In genomic region chr7:26375604-26376207, GRCh38 we compare ENCODE assay signal across 8 cellular contexts.
DNase-seq lines count a peak whose midpoint lies in the region; ATAC-seq, FAIRE-seq and TF ChIP-seq lines count a peak whose summit lies in the region.

No MANE protein-coding gene starts in this region.

- CTCF ChIA-PET in Caco-2 (lab: Charles Lee) (interaction anchor here (0.6 kb wide), 1 partner anchor 1891 kb away, joined by 3 read pairs; no protein-coding TSS in a partner anchor), mammary epithelial cell (lab: Charles Lee; ENCODE audit: low non-redundant PET) (no interaction called here)

- no peaks in the 10 kb centered on the region for H3K27me3 ChIP-seq in Caco-2 (replicated peaks; ENCODE audit: control insufficient read depth, insufficient read depth, low read length)
- H3K27me3 ChIP-seq in mammary epithelial cell (ENCODE audit: insufficient read depth, low read length) = peaks cover 2% of the 10 kb centered on the region
- H3K27me3 ChIP-seq in pancreas = peaks cover 0 to 5% (median 0%) of the 10 kb centered on the region in 4 donors

- dilution Hi-C loops in mammary epithelial cell (cut with HindIII; ENCODE audit: low sequenced_read_pairs) = no loop called here

- FAIRE-seq in pancreas (lab: Jason Lieb, UNC) = no peak

- H3K27me3 Mint-ChIP-seq in Caco-2 (ENCODE audit: insufficient read depth, unreplicated experiment) = peaks cover 5% of the 10 kb centered on the region

- H3K9me3 Mint-ChIP-seq in Caco-2 (ENCODE audit: unreplicated experiment) = no peaks in the 10 kb centered on the region

- peak overlapping the region; percentile 76 for H3K4me3 Mint-ChIP-seq in Caco-2 (ENCODE audit: unreplicated experiment)

- peak overlapping the region; percentile 64 for H2AFZ ChIP-seq in mammary epithelial cell (ENCODE audit: low read depth, low read length)

- H3K4me2 ChIP-seq in mammary epithelial cell (ENCODE audit: insufficient read depth, low read depth, low read length) = peak overlapping the region; percentile 77

- no TSS peak for BruUV-seq in Caco-2 (replicated peaks; lab: Mats Ljungman, UMichigan)
- BruUV-seq in mammary epithelial cell (replicated peaks; lab: Mats Ljungman, UMichigan) = no TSS peak

- H3K27ac ChIP-seq in mammary epithelial cell (ENCODE audit: insufficient read depth, low read depth, low read length) = no peak overlapping the region
- H3K27ac ChIP-seq in pancreas = peak overlapping the region in 1 of 4 donors; percentile 73

- H3K36me3 Mint-ChIP-seq in Caco-2 (ENCODE audit: insufficient read depth, unreplicated experiment) = peaks cover 6% of the 10 kb centered on the region

- H3K36me3 ChIP-seq in Caco-2 (ENCODE audit: control insufficient read depth, insufficient read depth, low read length) (no peaks in the 10 kb centered on the region), mammary epithelial cell (ENCODE audit: insufficient read depth, low read length) (no peaks in the 10 kb centered on the region), pancreas (no peaks in the 10 kb centered on the region)

- no peaks in the 10 kb centered on the region for H4K20me1 ChIP-seq in mammary epithelial cell (ENCODE audit: insufficient read depth, low read length)

- POLR2A ChIA-PET in Caco-2 (lab: Charles Lee) = no interaction called here

- DNase-seq in Caco-2 (no peak), NB4 (ENCODE audit: low read depth) (peak; percentile 66), mammary epithelial cell (no peak), pancreas (no peak), midbrain (lab: John Stamatoyannopoulos, UW) (no peak), kidney glomerular epithelial cell (lab: John Stamatoyannopoulos, UW) (no peak)
- no peak for DNase-seq in stimulated activated CD4-positive, alpha-beta T cell treated with anti-CD3 and anti-CD28 coated beads, Interleukin-2, amount 100 ng/mL, for 48 hours

- 56% methylated on average over 7 of the region's 23 CpGs for WGBS in mammary epithelial cell (ENCODE audit: low coverage, missing lambda C conversion rate)
- WGBS in pancreas, 2 donors = 7 to 9% methylated on average over 23 of the region's 23 CpGs

- H3K4me1 Mint-ChIP-seq in Caco-2 (ENCODE audit: low read depth, unreplicated experiment) = no peaks in the 10 kb centered on the region

- TF ChIP-seq CTCF in Caco-2 (IDR thresholded peaks at IDR 0.05; ENCODE audit: insufficient read depth in 1 of 2, low read depth in 1 of 2, low read length in 1 of 2, severe bottlenecking in 1 of 2, unreplicated experiment in 1 of 2) (no peak), NB4 (IDR thresholded peaks at IDR 0.05; ENCODE audit: low read depth, low read length) (no peak), mammary epithelial cell (conservative IDR thresholded peaks at IDR 0.05 in 1 of 2, IDR thresholded peaks at IDR 0.05 in 1 of 2; ENCODE audit: extremely low read depth in 1 of 2, insufficient read depth in 1 of 2, low read depth in 1 of 2, low read length in 2 of 2) (no peak), pancreas (IDR thresholded peaks at IDR 0.05) (no peak)

- H3K4me1 ChIP-seq in Caco-2 (no peaks in the 10 kb centered on the region), mammary epithelial cell (ENCODE audit: insufficient read depth, low read length) (peaks cover 13% of the 10 kb centered on the region), pancreas (peaks cover 0 to 4% (median 0%) of the 10 kb centered on the region in 3 donors)

- no peak for TF ChIP-seq POLR2A in NB4 (IDR thresholded peaks at IDR 0.05; ENCODE audit: extremely low read depth, insufficient read length)

- ATAC-seq in GM19455 (IDR thresholded peaks at IDR 0.05; ENCODE audit: unreplicated experiment) = peak; percentile 39
- ATAC-seq in pancreas = no peak

- no peaks in the 10 kb centered on the region for H3K9me3 ChIP-seq in Caco-2
- no peaks in the 10 kb centered on the region for H3K9me3 ChIP-seq in mammary epithelial cell (replicated peaks; ENCODE audit: insufficient read depth, low read length)
- H3K9me3 ChIP-seq in pancreas = no peaks in the 10 kb centered on the region

- in situ Hi-C loops in mammary epithelial cell (cut with MboI; ENCODE audit: low sequenced_read_pairs in 2 of 2) = loop anchor here in 1 of 2 donors (10.0 kb wide), 1 partner anchor 129 kb away; no protein-coding TSS in a partner anchor

- H3K79me2 ChIP-seq in mammary epithelial cell (ENCODE audit: insufficient read depth, low read length) = no peaks in the 10 kb centered on the region

- no peak overlapping the region for H3K9ac ChIP-seq in mammary epithelial cell (ENCODE audit: insufficient read depth, low read length)

- H3K4me3 ChIP-seq in Caco-2 (ENCODE audit: low read depth, low read length) (peak overlapping the region; percentile 51), NB4 (ENCODE audit: low read depth, low read length) (peak overlapping the region; percentile 50), mammary epithelial cell (replicated peaks in 1 of 3; ENCODE audit: insufficient read depth in 1 of 3, low read depth in 2 of 3, low read length in 3 of 3) (peak overlapping the region; percentile 31 to 42 (median 33)), pancreas (peak overlapping the region; percentile 38 to 71 (median 46))

- no peak overlapping the region for H3K27ac Mint-ChIP-seq in Caco-2 (ENCODE audit: unreplicated experiment)

- intact Hi-C loops in Caco-2 (cut with micrococcal nuclease; ENCODE audit: unreplicated experiment) (no loop called here), mammary epithelial cell (cut with micrococcal nuclease) (no loop called here), pancreas (cut with DNase I) (no loop called here)
